ENCODE assay signal across 9 cellular contexts in genomic region chr20:50003253-50003656, GRCh38. TPM values are rescaled to one million over a fixed set of nuclear protein-coding genes. Genes with fewer than 3 reads are reported as not detected.
A peak's percentile ranks its signal among the peaks of the same experiment; 100 is the strongest.
DNase-seq lines count a peak whose midpoint lies in the region; ATAC-seq and TF ChIP-seq lines count a peak whose summit lies in the region.
"Had no signal": no experiment of that assay in that cellular context is flagged by ENCODE, and none has a peak within 500 bp of the region (broad histone marks: within the 10 kb centered on the region; RNA-seq: fewer than 3 reads in every experiment).

No MANE protein-coding gene starts in this region.

- ATAC-seq in activated CD8-positive, alpha-beta T cell treated with anti-CD3 and anti-CD28 coated beads, Interleukin-2, amount 10 ng/mL, durations not matched to agents 7 days and 5 days = peak; percentile 57
- no peak for ATAC-seq in left lobe of liver

- H3K36me3 ChIP-seq in BLaER1 (no peaks in the 10 kb centered on the region), hepatocyte (replicated peaks; ENCODE audit: insufficient read depth, low read depth) (no peaks in the 10 kb centered on the region)

- H4K20me1 ChIP-seq in BLaER1 = no peaks in the 10 kb centered on the region
- H4K20me1 ChIP-seq in hepatocyte (ENCODE audit: insufficient read depth, poor library complexity, severe bottlenecking) = no peaks in the 10 kb centered on the region

- WGBS in hepatocyte (ENCODE audit: low lambda C conversion rate, missing lambda C conversion rate) = 78% methylated on average over 4 of the region's 4 CpGs

- POLR2A ChIA-PET in activated CD8-positive, alpha-beta T cell treated with anti-CD3 and anti-CD28 coated beads, Interleukin-2, amount 10 ng/mL, durations not matched to agents 7 days and 5 days (lab: Charles Lee) = interaction anchor here (0.7 kb wide), 1 partner anchor 543 kb away, joined by 3 read pairs; no protein-coding TSS in a partner anchor

- H3K27ac Mint-ChIP-seq in activated CD8-positive, alpha-beta T cell treated with anti-CD3 and anti-CD28 coated beads, Interleukin-2, amount 10 ng/mL, durations not matched to agents 7 days and 5 days = peak overlapping the region; percentile 6

- DNase-seq in Kasumi-1 (lab: John Stamatoyannopoulos, UW) = peak; percentile 92 to 93
- DNase-seq in activated CD8-positive, alpha-beta T cell treated with anti-CD3 and anti-CD28 coated beads, Interleukin-2, amount 10 ng/mL, durations not matched to agents 7 days and 5 days = no peak
- peak; percentile 67 for DNase-seq in hepatocyte (ENCODE audit: low spot score)
- DNase-seq in DMS153 (lab: John Stamatoyannopoulos, UW) = no peak
- DNase-seq in NCI-H345 treated with DMSO at 0.1 percent for 48 hours (lab: John Stamatoyannopoulos, UW; ENCODE audit: unreplicated experiment) = no peak
- no peak for DNase-seq in NCI-H748 (lab: John Stamatoyannopoulos, UW; ENCODE audit: unreplicated experiment)
- no peak for DNase-seq in left lobe of liver (ENCODE audit: low spot score)
- DNase-seq: NCI-H524 had no signal

- no peak overlapping the region for H3K4me3 Mint-ChIP-seq in activated CD8-positive, alpha-beta T cell treated with anti-CD3 and anti-CD28 coated beads, Interleukin-2, amount 10 ng/mL, durations not matched to agents 7 days and 5 days

- no peak for TF ChIP-seq CTCF in hepatocyte (IDR thresholded peaks at IDR 0.05; ENCODE audit: poor library complexity)

- H3K27ac ChIP-seq in BLaER1 = peak overlapping the region; percentile 82
- H3K27ac ChIP-seq in hepatocyte = no peak overlapping the region

- no peaks in the 10 kb centered on the region for H3K27me3 ChIP-seq in BLaER1
- H3K27me3 ChIP-seq in hepatocyte = no peaks in the 10 kb centered on the region

- H3K4me2 ChIP-seq in BLaER1 (peak overlapping the region; percentile 55), hepatocyte (no peak overlapping the region)

- no peaks in the 10 kb centered on the region for H3K9me2 ChIP-seq in hepatocyte (replicated peaks; ENCODE audit: insufficient read depth)

- CTCF ChIA-PET in activated CD8-positive, alpha-beta T cell treated with anti-CD3 and anti-CD28 coated beads, Interleukin-2, amount 10 ng/mL, durations not matched to agents 7 days and 5 days (lab: Charles Lee) = interaction anchor here (1.0 to 3.4 kb wide), 2 partner anchors 24 to 68 kb away, joined by 3 to 15 read pairs; no protein-coding TSS in a partner anchor

- H3K9me3 ChIP-seq in BLaER1 (no peaks in the 10 kb centered on the region), hepatocyte (ENCODE audit: low read depth) (no peaks in the 10 kb centered on the region)

- no peaks in the 10 kb centered on the region for H3K9me3 Mint-ChIP-seq in activated CD8-positive, alpha-beta T cell treated with anti-CD3 and anti-CD28 coated beads, Interleukin-2, amount 10 ng/mL, durations not matched to agents 7 days and 5 days (ENCODE audit: insufficient read depth)

- H3K4me1 ChIP-seq in BLaER1 (peaks cover 95% of the 10 kb centered on the region), hepatocyte (ENCODE audit: insufficient read depth) (no peaks in the 10 kb centered on the region)

- H3K4me3 ChIP-seq in BLaER1 (no peak overlapping the region), hepatocyte (no peak overlapping the region)

- H3K36me3 Mint-ChIP-seq in activated CD8-positive, alpha-beta T cell treated with anti-CD3 and anti-CD28 coated beads, Interleukin-2, amount 10 ng/mL, durations not matched to agents 7 days and 5 days (ENCODE audit: low read depth) = no peaks in the 10 kb centered on the region

- H2AFZ ChIP-seq in hepatocyte = no peak overlapping the region

- H3K27me3 Mint-ChIP-seq in activated CD8-positive, alpha-beta T cell treated with anti-CD3 and anti-CD28 coated beads, Interleukin-2, amount 10 ng/mL, durations not matched to agents 7 days and 5 days (ENCODE audit: low read depth) = peaks cover 11% of the 10 kb centered on the region

- H3K4me1 Mint-ChIP-seq in activated CD8-positive, alpha-beta T cell treated with anti-CD3 and anti-CD28 coated beads, Interleukin-2, amount 10 ng/mL, durations not matched to agents 7 days and 5 days (ENCODE audit: low read depth) = peaks cover 43% of the 10 kb centered on the region

- H3K79me2 ChIP-seq in hepatocyte = no peaks in the 10 kb centered on the region

- no peak overlapping the region for H3K9ac ChIP-seq in BLaER1

RNA-seq across cellular contexts. Expression of gene SNAI1, which starts 20.5 kb away (rescaled TPM):
- total RNA-seq in activated CD8-positive, alpha-beta T cell treated with anti-CD3 and anti-CD28 coated beads, Interleukin-2, amount 10 ng/mL, durations not matched to agents 7 days and 5 days = under 1 TPM; 0.37 to 0.47 TPM
- 2.9 and 3.0 TPM in 2 replicates for total RNA-seq in hepatocyte
- 8.4 and 9.8 TPM in 2 replicates for polyA plus RNA-seq in hepatocyte
- 0.75 TPM for total RNA-seq in left lobe of liver

Comparison
In these comparisons a context has a peak if more than half of its experiments do, and no peak if none do; other contexts are left out.
1. DNase-seq: peak in Kasumi-1 (2 of 2) and hepatocyte (single experiment); none in activated CD8-positive, alpha-beta T cell treated with anti-CD3 and anti-CD28 coated beads, Interleukin-2, amount 10 ng/mL, durations not matched to agents 7 days and 5 days (single experiment), DMS153 (single experiment), NCI-H345 treated with DMSO at 0.1 percent for 48 hours (single experiment), NCI-H748 (single experiment) and left lobe of liver (single experiment).